In the genomic region with DNA sequence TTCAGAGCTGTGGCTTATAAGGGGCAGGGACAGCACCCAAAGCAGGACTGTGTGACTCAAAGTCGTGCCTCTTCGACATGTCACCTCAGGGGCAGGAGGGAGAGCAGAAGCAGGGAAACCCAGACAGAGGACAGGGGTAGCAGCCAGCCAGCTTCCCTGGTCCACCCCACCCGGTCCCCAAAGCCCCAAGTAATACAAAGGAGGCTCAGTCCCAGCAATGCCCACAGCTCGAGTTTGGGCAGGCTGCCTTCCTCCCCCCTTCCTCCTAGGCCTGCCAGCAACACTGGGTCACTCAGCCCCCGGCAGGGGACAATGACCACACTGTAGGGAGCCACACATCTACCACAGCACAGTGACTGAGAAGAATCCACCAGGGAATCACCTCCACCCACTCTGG, we compare ENCODE assay signal across 8 cellular contexts. TPM values are rescaled to one million over a fixed set of nuclear protein-coding genes. Genes with fewer than 3 reads are reported as not detected.
DNase-seq lines count a peak whose midpoint lies in the region; ATAC-seq and TF ChIP-seq lines count a peak whose summit lies in the region.

No MANE protein-coding gene starts in this region.

- H3K27me3 ChIP-seq in DOHH2 (ENCODE audit: control insufficient read depth, low read length) (peaks cover 7% of the 10 kb centered on the region), Peyer's patch (no peaks in the 10 kb centered on the region), parathyroid adenoma (ENCODE audit: control insufficient read depth, insufficient read depth, low read length) (no peaks in the 10 kb centered on the region)

- H3K79me2 ChIP-seq in DOHH2 (ENCODE audit: control insufficient read depth, low read length) (no peaks in the 10 kb centered on the region), parathyroid adenoma (peaks cover 2% of the 10 kb centered on the region)

- H3K36me3 ChIP-seq in DOHH2 (ENCODE audit: control insufficient read depth, low read length) (no peaks in the 10 kb centered on the region), Peyer's patch (peaks cover 0 to 30% (median 0%) of the 10 kb centered on the region in 3 donors), parathyroid adenoma (ENCODE audit: control insufficient read depth, insufficient read depth, low read length) (no peaks in the 10 kb centered on the region)

- no peak for TF ChIP-seq CTCF in DOHH2 (IDR thresholded peaks at IDR 0.05; ENCODE audit: low read depth, low read length, poor library complexity, severe bottlenecking)
- no peak for TF ChIP-seq CTCF in Peyer's patch (IDR thresholded peaks at IDR 0.05)
- TF ChIP-seq CTCF in parathyroid adenoma (IDR thresholded peaks at IDR 0.05) = no peak

- H3K27ac ChIP-seq in DOHH2 (ENCODE audit: low read depth, low read length) (peak overlapping the region; percentile 56; the same call in 1 of the 2 replicates), Peyer's patch (peak overlapping the region; percentile 84 to 100 (median 92)), epithelial cell of prostate (peak overlapping the region; percentile 93), parathyroid adenoma (peak overlapping the region; percentile 98)

- H3K4me1 ChIP-seq in DOHH2 (ENCODE audit: control insufficient read depth, low read length) (peaks cover 56% of the 10 kb centered on the region), Peyer's patch (peaks cover 16 to 68% (median 22%) of the 10 kb centered on the region in 4 donors), parathyroid adenoma (peaks cover 45% of the 10 kb centered on the region)

- no peaks in the 10 kb centered on the region for H4K20me1 ChIP-seq in DOHH2 (ENCODE audit: control insufficient read depth, insufficient read depth, low read depth, low read length)

- no peaks in the 10 kb centered on the region for H3K9me2 ChIP-seq in DOHH2 (replicated peaks; ENCODE audit: control insufficient read depth, low read length)

- DNase-seq in Peyer's patch (no peak), epithelial cell of prostate (ENCODE audit: low read depth, low spot score) (no peak), NK-92 (lab: John Stamatoyannopoulos, UW; ENCODE audit: unreplicated experiment) (no peak)
- no peak for DNase-seq in stimulated activated naive CD4-positive, alpha-beta T cell (lab: John Stamatoyannopoulos, UW)

- no peak overlapping the region for H2AFZ ChIP-seq in parathyroid adenoma

- TF ChIP-seq POLR2A in Peyer's patch (IDR thresholded peaks at IDR 0.05) = no peak

- no peak for ATAC-seq in GM21367 (IDR thresholded peaks at IDR 0.05; ENCODE audit: unreplicated experiment)
- ATAC-seq in GM18498 (IDR thresholded peaks at IDR 0.05; ENCODE audit: unreplicated experiment) = no peak

- peak overlapping the region; percentile 46 for H3K9ac ChIP-seq in parathyroid adenoma

- 0 out of 2 replicates have a peak, but pooled peaks cover 4% of the 10 kb centered on the region for H3F3A ChIP-seq in DOHH2 (ENCODE audit: control insufficient read depth, insufficient read depth)

- H3K4me2 ChIP-seq in DOHH2 (ENCODE audit: low read length) = peak overlapping the region; percentile 75
- peak overlapping the region; percentile 95 for H3K4me2 ChIP-seq in parathyroid adenoma (ENCODE audit: low read length)

- H3K4me3 ChIP-seq in DOHH2 (ENCODE audit: low read length) (peak overlapping the region; percentile 62), Peyer's patch (peak overlapping the region in 2 of 4 donors; percentile 77 to 99), parathyroid adenoma (ENCODE audit: low read depth, low read length) (peak overlapping the region; percentile 94)

- H3K9me3 ChIP-seq in DOHH2 (ENCODE audit: control insufficient read depth, insufficient read depth, low read length) (no peaks in the 10 kb centered on the region), Peyer's patch (no peaks in the 10 kb centered on the region), parathyroid adenoma (ENCODE audit: control insufficient read depth, low read length) (no peaks in the 10 kb centered on the region)

RNA-seq across cellular contexts. Expression of a gene that starts 2.4 kb away (rescaled TPM):
- 100 to 1,000 TPM; 163 to 632 (median 483) TPM for total RNA-seq in Peyer's patch

RNA-seq across cellular contexts. Expression of a gene that starts 10.6 kb away (rescaled TPM):
- under 1 TPM in 1 of 4 donors, not detected in 3; 0.67 TPM for total RNA-seq in Peyer's patch

RNA-seq across cellular contexts. Expression of a gene that starts 30.1 kb away (rescaled TPM):
- 100 to 1,000 TPM in 3 of 4 donors, 10 to 100 TPM in 1; 75.3 to 161 (median 143) TPM for total RNA-seq in Peyer's patch
